ENCODE assay signal across 8 cellular contexts in genomic region chr7:119756687-119757086, GRCh38.
"Had no signal": no experiment of that assay in that cellular context is flagged by ENCODE, and none has a peak within 500 bp of the region (broad histone marks: within the 10 kb centered on the region; RNA-seq: fewer than 3 reads in every experiment).

No MANE protein-coding gene starts in this region.

- H3K27me3 Mint-ChIP-seq: IgD-negative memory B cell had no signal

- DNase-seq: GOT3, H7, HFFc6, KBM-7 had no signal

- H3K36me3 Mint-ChIP-seq: IgD-negative memory B cell had no signal

- ATAC-seq: HCT116, HepG2 had no signal

- H3K27ac Mint-ChIP-seq: HFFc6, IgD-negative memory B cell had no signal

- H3K4me1 Mint-ChIP-seq: IgD-negative memory B cell had no signal

- H3K27ac ChIP-seq: HL-60 had no signal

- H3K4me3 Mint-ChIP-seq: HFFc6, IgD-negative memory B cell had no signal
